9 cellular contexts compared by ENCODE assay signal in the genomic region with DNA sequence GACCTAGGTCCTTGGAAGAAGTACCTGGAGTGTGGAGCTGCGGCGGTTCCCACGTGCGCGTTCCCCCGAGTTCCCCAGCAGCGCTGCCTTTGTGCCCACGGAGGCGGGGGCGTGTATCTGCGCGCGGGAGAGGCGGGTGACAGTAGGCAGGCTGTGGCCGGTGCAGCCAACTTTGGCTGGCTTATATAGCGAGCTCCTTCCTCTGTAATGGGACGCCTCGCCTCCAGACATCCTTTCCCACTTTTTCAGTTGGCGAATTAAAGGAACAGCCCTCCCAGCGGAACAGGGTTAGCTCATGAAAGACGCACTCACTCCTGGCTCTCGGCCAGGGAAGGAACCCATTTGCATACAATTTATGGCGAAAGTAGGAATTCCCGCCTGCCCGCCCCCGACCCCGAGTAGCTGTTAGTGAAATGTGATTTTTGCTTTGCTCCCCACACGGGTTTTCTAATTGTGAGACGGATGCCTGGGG. TPM values are rescaled to one million over a fixed set of nuclear protein-coding genes. Genes with fewer than 3 reads are reported as not detected.
DNase-seq lines count a peak whose midpoint lies in the region; ATAC-seq and TF ChIP-seq lines count a peak whose summit lies in the region.
"Had no signal": no experiment of that assay in that cellular context is flagged by ENCODE, and none has a peak within 500 bp of the region (broad histone marks: within the 10 kb centered on the region; RNA-seq: fewer than 3 reads in every experiment).

TNC (minus strand) TSS at position 159 of the 472 bp plus-strand sequence. CDS start 27,139 bp downstream, outside the sequence.

- TF ChIP-seq CTCF in epithelial cell of esophagus (IDR thresholded peaks at IDR 0.05; ENCODE audit: insufficient read depth, low read depth, low read length, missing control alignments) (no peak), uterus (IDR thresholded peaks at IDR 0.05) (no peak)
- no peak for TF ChIP-seq CTCF in CD8-positive, alpha-beta T cell (IDR thresholded peaks at IDR 0.05)

- H3K36me3 ChIP-seq in mesodermal cell (ENCODE audit: control insufficient read depth, insufficient read depth, low read length) (peaks cover 5% of the 10 kb centered on the region), uterus (no peaks in the 10 kb centered on the region)
- no peaks in the 10 kb centered on the region for H3K36me3 ChIP-seq in CD8-positive, alpha-beta T cell (ENCODE audit: insufficient read depth, low read length)
- H3K36me3 ChIP-seq: HAP-1 had no signal

- H3K27ac ChIP-seq in mesodermal cell (ENCODE audit: low read depth, low read length, severe bottlenecking) (peak within 1 kb of the TSS; percentile 80), uterus (peak within 1 kb of the TSS; percentile 89)
- no peak within 1 kb of the TSS for H3K27ac ChIP-seq in CD8-positive, alpha-beta T cell (ENCODE audit: low read depth, low read length)

- no peaks in the 10 kb centered on the region for H3K9me3 Mint-ChIP-seq in activated naive CD4-positive, alpha-beta T cell treated with anti-CD3 and anti-CD28 coated beads for 36 hours
- H3K9me3 Mint-ChIP-seq in CD8-positive, alpha-beta T cell: no peaks in the 10 kb centered on the region

- H3K4me1 ChIP-seq in mesodermal cell (ENCODE audit: control insufficient read depth, insufficient read depth, low read length, poor library complexity, severe bottlenecking) (peaks cover 18% of the 10 kb centered on the region), uterus (peaks cover 0 to 8% of the 10 kb centered on the region in 2 donors)
- H3K4me1 ChIP-seq in CD8-positive, alpha-beta T cell (ENCODE audit: insufficient read depth, low read length): no peaks in the 10 kb centered on the region
- H3K4me1 ChIP-seq: HAP-1 had no signal

- peaks cover 8% of the 10 kb centered on the region for H3K4me1 Mint-ChIP-seq in activated naive CD4-positive, alpha-beta T cell treated with anti-CD3 and anti-CD28 coated beads for 36 hours (ENCODE audit: low read depth)
- peaks cover 2% of the 10 kb centered on the region for H3K4me1 Mint-ChIP-seq in CD8-positive, alpha-beta T cell (ENCODE audit: low read depth)

- H3K27ac Mint-ChIP-seq in activated naive CD4-positive, alpha-beta T cell treated with anti-CD3 and anti-CD28 coated beads for 36 hours: no peak within 1 kb of the TSS
- no peak within 1 kb of the TSS for H3K27ac Mint-ChIP-seq in CD8-positive, alpha-beta T cell

- POLR2A ChIA-PET in CD8-positive, alpha-beta T cell (lab: Charles Lee): interaction anchor here (0.6 kb wide), 1 partner anchor 13 kb away, joined by 4 read pairs; no protein-coding TSS in a partner anchor

- 0 to 1% methylated on average over 11 to 25 of the region's 29 CpGs for WGBS in mesodermal cell (ENCODE audit: insufficient coverage in 2 of 2), 2 experiments

- peaks cover 67% of the 10 kb centered on the region for H3K27me3 Mint-ChIP-seq in activated naive CD4-positive, alpha-beta T cell treated with anti-CD3 and anti-CD28 coated beads for 36 hours (ENCODE audit: low read depth)
- peaks cover 73% of the 10 kb centered on the region for H3K27me3 Mint-ChIP-seq in CD8-positive, alpha-beta T cell (ENCODE audit: low read depth)

- H3K4me3 ChIP-seq in epithelial cell of esophagus (ENCODE audit: low read length) (peak within 1 kb of the TSS; percentile 34), mesodermal cell (ENCODE audit: extremely low read depth, insufficient read depth, low read length, poor library complexity, severe bottlenecking) (peak within 1 kb of the TSS; percentile 42), uterus (peak within 1 kb of the TSS; percentile 40 to 43)
- H3K4me3 ChIP-seq in CD8-positive, alpha-beta T cell (ENCODE audit: low read depth, low read length): no peak within 1 kb of the TSS
- H3K4me3 ChIP-seq: HAP-1 had no signal

- H3K27me3 ChIP-seq in uterus: no peaks in the 10 kb centered on the region
- peaks cover 18% of the 10 kb centered on the region for H3K27me3 ChIP-seq in CD8-positive, alpha-beta T cell (ENCODE audit: insufficient read depth, low read length)

- no peaks in the 10 kb centered on the region for H3K36me3 Mint-ChIP-seq in activated naive CD4-positive, alpha-beta T cell treated with anti-CD3 and anti-CD28 coated beads for 36 hours (ENCODE audit: low read depth)
- no peaks in the 10 kb centered on the region for H3K36me3 Mint-ChIP-seq in CD8-positive, alpha-beta T cell

- ATAC-seq in HG03139 (IDR thresholded peaks at IDR 0.05; ENCODE audit: unreplicated experiment): no peak
- no peak for ATAC-seq in CD8-positive, alpha-beta T cell

- peak; percentile 95 for DNase-seq in Daoy (ENCODE audit: low read depth)
- peak; percentile 79 for DNase-seq in NCI-H748 (lab: John Stamatoyannopoulos, UW; ENCODE audit: unreplicated experiment)
- peak; percentile 89 for DNase-seq in epithelial cell of esophagus (ENCODE audit: low read depth)
- peak; percentile 74 to 80 for DNase-seq in uterus
- DNase-seq in activated naive CD4-positive, alpha-beta T cell treated with anti-CD3 and anti-CD28 coated beads for 36 hours: no peak
- DNase-seq in CD8-positive, alpha-beta T cell: no peak

- H3K9me3 ChIP-seq in mesodermal cell (ENCODE audit: control insufficient read depth, low read length) (no peaks in the 10 kb centered on the region), uterus (no peaks in the 10 kb centered on the region)
- no peaks in the 10 kb centered on the region for H3K9me3 ChIP-seq in CD8-positive, alpha-beta T cell (ENCODE audit: low read length)
- H3K9me3 ChIP-seq: HAP-1 had no signal

- CTCF ChIA-PET in activated naive CD4-positive, alpha-beta T cell treated with anti-CD3 and anti-CD28 coated beads for 36 hours (lab: Charles Lee): interaction anchor here (0.6 to 1.2 kb wide), 3 partner anchors 73 to 270 kb away, joined by 3 read pairs; no protein-coding TSS in a partner anchor
- CTCF ChIA-PET in CD8-positive, alpha-beta T cell (lab: Charles Lee): no interaction called here

- no peak within 1 kb of the TSS for H3K4me3 Mint-ChIP-seq in activated naive CD4-positive, alpha-beta T cell treated with anti-CD3 and anti-CD28 coated beads for 36 hours
- no peak within 1 kb of the TSS for H3K4me3 Mint-ChIP-seq in CD8-positive, alpha-beta T cell

- peak; percentile 36 to 58 for TF ChIP-seq POLR2A in uterus (IDR thresholded peaks at IDR 0.05)

- intact Hi-C loops in uterus (cut with DNase I; ENCODE audit: low total_unique reads): no loop called here
- intact Hi-C loops in activated naive CD4-positive, alpha-beta T cell treated with anti-CD3 and anti-CD28 coated beads for 36 hours (cut with micrococcal nuclease): no loop called here
- intact Hi-C loops in CD8-positive, alpha-beta T cell (cut with DNase I, micrococcal nuclease): no loop called here

RNA-seq across cellular contexts. Expression of gene TNC, which starts in this region (rescaled TPM):
- 133 and 159 TPM in 2 replicates for total RNA-seq in Daoy (2014; rRNA removed; shearing (Covaris generic))
- polyA plus RNA-seq in mesodermal cell (2013, experiment 1 of 2): 124 TPM
- 75.0 TPM for polyA plus RNA-seq in mesodermal cell (2013, experiment 2 of 2)
- 100 to 1,000 TPM in 2 of 4 donors, 10 to 100 TPM in 2; 79.7 to 242 (median 161) TPM for total RNA-seq in uterus
- total RNA-seq in activated naive CD4-positive, alpha-beta T cell treated with anti-CD3 and anti-CD28 coated beads for 36 hours: under 1 TPM; 0.05 to 0.12 TPM
- total RNA-seq in CD8-positive, alpha-beta T cell: not detected

Comparison
In these comparisons a context has a peak if more than half of its experiments do, and no peak if none do; other contexts are left out.
1. RNA of gene TNC (total RNA-seq): 79.7 to 242 TPM in uterus and 133 to 159 TPM in Daoy; 0.05 to 0.12 TPM in activated naive CD4-positive, alpha-beta T cell treated with anti-CD3 and anti-CD28 coated beads for 36 hours and not detected in CD8-positive, alpha-beta T cell; every median in the first group is over 10 times any median in the second.
2. DNase-seq: peak in Daoy (single experiment), NCI-H748 (single experiment), epithelial cell of esophagus (single experiment) and uterus (2 of 2); none in activated naive CD4-positive, alpha-beta T cell treated with anti-CD3 and anti-CD28 coated beads for 36 hours (single experiment) and CD8-positive, alpha-beta T cell (0 of 7).